1 cellular context compared by ENCODE assay signal in the genomic region with DNA sequence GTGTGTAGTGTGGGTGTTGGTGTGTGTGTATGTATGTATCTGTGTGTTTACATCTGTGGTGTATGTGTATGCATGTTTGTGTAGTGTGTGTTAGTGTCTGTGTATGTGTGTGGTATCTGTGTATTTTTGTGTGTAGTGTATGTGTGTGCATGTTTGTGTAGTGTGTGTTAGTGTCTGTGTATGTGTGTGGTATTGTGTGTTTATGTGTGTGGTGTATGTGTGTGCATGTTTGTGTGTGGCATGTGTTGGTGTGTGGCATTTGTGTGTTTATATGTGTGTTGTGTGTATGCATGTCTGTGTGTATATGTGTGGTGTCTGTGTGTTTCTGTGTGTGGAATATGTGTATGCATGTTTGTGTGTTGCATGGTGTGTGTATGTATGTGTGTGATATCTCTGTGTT.
A peak's percentile ranks its signal among the peaks of the same experiment; 100 is the strongest.
TF ChIP-seq lines count a peak whose summit lies in the region.

No MANE protein-coding gene starts in this region.

TF ChIP-seq in HepG2, 621 proteins besides CTCF, POLR2A, EP300 and RAD21 (continued from another document):
- TF ChIP-seq MTA3 (CRISPR knock-in tag; IDR thresholded peaks at IDR 0.05) (no peak), ZNF562 (CRISPR knock-in tag; IDR thresholded peaks at IDR 0.05; ENCODE audit: borderline replicate concordance) (no peak), ZNF782 (CRISPR knock-in tag; IDR thresholded peaks at IDR 0.05; ENCODE audit: borderline replicate concordance) (no peak), ZNF282 (IDR thresholded peaks at IDR 0.05; ENCODE audit: partially characterized antibody) (peak; percentile 18), IKZF1 (IDR thresholded peaks at IDR 0.05) (peak; percentile 60; the same call in 1 of the 2 replicates), EZH2 (conservative IDR thresholded peaks at IDR 0.05; ENCODE audit: low read depth, low read length) (no peak), XRCC5 (optimal IDR thresholded peaks at IDR 0.05; ENCODE audit: low read length) (no peak), SP1 (IDR thresholded peaks at IDR 0.05) (peak; percentile 24; the same call in 1 of the 2 replicates), SP1 (CRISPR knock-in tag; IDR thresholded peaks at IDR 0.05) (no peak), ATM (IDR thresholded peaks at IDR 0.05; ENCODE audit: borderline replicate concordance) (peak; percentile 26; the same call in 1 of the 2 replicates), CAMTA2 (CRISPR knock-in tag; IDR thresholded peaks at IDR 0.05; ENCODE audit: borderline replicate concordance) (no peak), RFX3 (CRISPR knock-in tag; IDR thresholded peaks at IDR 0.05) (no peak), NBN (conservative IDR thresholded peaks at IDR 0.05) (peak; percentile 93; the same call in 1 of the 2 replicates)
- TF ChIP-seq, protein P1, sequence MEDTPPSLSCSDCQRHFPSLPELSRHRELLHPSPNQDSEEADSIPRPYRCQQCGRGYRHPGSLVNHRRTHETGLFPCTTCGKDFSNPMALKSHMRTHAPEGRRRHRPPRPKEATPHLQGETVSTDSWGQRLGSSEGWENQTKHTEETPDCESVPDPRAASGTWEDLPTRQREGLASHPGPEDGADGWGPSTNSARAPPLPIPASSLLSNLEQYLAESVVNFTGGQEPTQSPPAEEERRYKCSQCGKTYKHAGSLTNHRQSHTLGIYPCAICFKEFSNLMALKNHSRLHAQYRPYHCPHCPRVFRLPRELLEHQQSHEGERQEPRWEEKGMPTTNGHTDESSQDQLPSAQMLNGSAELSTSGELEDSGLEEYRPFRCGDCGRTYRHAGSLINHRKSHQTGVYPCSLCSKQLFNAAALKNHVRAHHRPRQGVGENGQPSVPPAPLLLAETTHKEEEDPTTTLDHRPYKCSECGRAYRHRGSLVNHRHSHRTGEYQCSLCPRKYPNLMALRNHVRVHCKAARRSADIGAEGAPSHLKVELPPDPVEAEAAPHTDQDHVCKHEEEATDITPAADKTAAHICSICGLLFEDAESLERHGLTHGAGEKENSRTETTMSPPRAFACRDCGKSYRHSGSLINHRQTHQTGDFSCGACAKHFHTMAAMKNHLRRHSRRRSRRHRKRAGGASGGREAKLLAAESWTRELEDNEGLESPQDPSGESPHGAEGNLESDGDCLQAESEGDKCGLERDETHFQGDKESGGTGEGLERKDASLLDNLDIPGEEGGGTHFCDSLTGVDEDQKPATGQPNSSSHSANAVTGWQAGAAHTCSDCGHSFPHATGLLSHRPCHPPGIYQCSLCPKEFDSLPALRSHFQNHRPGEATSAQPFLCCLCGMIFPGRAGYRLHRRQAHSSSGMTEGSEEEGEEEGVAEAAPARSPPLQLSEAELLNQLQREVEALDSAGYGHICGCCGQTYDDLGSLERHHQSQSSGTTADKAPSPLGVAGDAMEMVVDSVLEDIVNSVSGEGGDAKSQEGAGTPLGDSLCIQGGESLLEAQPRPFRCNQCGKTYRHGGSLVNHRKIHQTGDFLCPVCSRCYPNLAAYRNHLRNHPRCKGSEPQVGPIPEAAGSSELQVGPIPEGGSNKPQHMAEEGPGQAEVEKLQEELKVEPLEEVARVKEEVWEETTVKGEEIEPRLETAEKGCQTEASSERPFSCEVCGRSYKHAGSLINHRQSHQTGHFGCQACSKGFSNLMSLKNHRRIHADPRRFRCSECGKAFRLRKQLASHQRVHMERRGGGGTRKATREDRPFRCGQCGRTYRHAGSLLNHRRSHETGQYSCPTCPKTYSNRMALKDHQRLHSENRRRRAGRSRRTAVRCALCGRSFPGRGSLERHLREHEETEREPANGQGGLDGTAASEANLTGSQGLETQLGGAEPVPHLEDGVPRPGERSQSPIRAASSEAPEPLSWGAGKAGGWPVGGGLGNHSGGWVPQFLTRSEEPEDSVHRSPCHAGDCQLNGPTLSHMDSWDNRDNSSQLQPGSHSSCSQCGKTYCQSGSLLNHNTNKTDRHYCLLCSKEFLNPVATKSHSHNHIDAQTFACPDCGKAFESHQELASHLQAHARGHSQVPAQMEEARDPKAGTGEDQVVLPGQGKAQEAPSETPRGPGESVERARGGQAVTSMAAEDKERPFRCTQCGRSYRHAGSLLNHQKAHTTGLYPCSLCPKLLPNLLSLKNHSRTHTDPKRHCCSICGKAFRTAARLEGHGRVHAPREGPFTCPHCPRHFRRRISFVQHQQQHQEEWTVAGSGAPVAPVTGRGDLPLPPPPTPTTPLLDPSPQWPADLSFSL (CRISPR knock-in tag; IDR thresholded peaks at IDR 0.05) = peak; percentile 77
